Comparison of ENCODE assay signal across 1 cellular context in genomic region chr22:36144886-36145541, GRCh38.
TF ChIP-seq lines count a peak whose summit lies in the region.

No MANE protein-coding gene starts in this region.

TF ChIP-seq in HCT116, 20 proteins besides CTCF, POLR2A, EP300 and RAD21 (continued from another document):
- TF ChIP-seq, protein P1, sequence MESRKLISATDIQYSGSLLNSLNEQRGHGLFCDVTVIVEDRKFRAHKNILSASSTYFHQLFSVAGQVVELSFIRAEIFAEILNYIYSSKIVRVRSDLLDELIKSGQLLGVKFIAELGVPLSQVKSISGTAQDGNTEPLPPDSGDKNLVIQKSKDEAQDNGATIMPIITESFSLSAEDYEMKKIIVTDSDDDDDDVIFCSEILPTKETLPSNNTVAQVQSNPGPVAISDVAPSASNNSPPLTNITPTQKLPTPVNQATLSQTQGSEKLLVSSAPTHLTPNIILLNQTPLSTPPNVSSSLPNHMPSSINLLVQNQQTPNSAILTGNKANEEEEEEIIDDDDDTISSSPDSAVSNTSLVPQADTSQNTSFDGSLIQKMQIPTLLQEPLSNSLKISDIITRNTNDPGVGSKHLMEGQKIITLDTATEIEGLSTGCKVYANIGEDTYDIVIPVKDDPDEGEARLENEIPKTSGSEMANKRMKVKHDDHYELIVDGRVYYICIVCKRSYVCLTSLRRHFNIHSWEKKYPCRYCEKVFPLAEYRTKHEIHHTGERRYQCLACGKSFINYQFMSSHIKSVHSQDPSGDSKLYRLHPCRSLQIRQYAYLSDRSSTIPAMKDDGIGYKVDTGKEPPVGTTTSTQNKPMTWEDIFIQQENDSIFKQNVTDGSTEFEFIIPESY (IDR thresholded peaks at IDR 0.05; ENCODE audit: extremely low read depth, insufficient replicate concordance, low read length) = no peak
- TF ChIP-seq EZH2 (IDR thresholded peaks at IDR 0.05) = no peak
- no peak for TF ChIP-seq SIN3A (IDR thresholded peaks at IDR 0.05; ENCODE audit: low read depth)
- TF ChIP-seq CBX3 (IDR thresholded peaks at IDR 0.05; ENCODE audit: low read depth) = no peak
- no peak for TF ChIP-seq SRF (IDR thresholded peaks at IDR 0.05; ENCODE audit: low read depth)
- TF ChIP-seq EZH2phosphoT487 (IDR thresholded peaks at IDR 0.05; ENCODE audit: borderline replicate concordance) = no peak
- TF ChIP-seq YY1 (IDR thresholded peaks at IDR 0.05; ENCODE audit: extremely low read depth, insufficient replicate concordance, low read depth, low read length) = no peak
- no peak for TF ChIP-seq SP1 (IDR thresholded peaks at IDR 0.05; ENCODE audit: low read depth)
- no peak for TF ChIP-seq ZNF274 (IDR thresholded peaks at IDR 0.05; ENCODE audit: low read depth, low read length)
- TF ChIP-seq ZFX (IDR thresholded peaks at IDR 0.05) = no peak
